In the genomic region with DNA sequence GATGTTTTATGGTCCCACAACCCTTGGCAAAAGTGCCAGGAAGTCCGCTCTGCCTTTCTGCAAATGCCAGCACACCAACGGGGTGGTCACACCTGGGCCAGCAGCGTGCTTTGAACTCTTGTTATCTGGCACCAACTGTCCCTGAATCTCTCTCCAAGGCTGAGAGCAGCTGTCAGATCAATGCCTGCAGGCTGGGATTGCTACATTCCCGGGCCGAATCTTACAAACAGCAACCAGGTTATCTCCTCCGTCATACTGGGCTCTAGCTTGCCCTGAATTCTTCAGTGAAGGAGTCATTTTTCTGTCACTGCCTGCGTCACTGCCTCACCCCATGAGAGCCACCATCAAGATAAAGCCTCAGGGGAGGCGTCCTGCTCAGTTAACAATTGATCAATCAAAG, we compare ENCODE assay signal across 34 cellular contexts.
DNase-seq lines count a peak whose midpoint lies in the region; ATAC-seq, FAIRE-seq and TF ChIP-seq lines count a peak whose summit lies in the region.
"Had no signal": no experiment of that assay in that cellular context is flagged by ENCODE, and none has a peak within 500 bp of the region (broad histone marks: within the 10 kb centered on the region; RNA-seq: fewer than 3 reads in every experiment).

No MANE protein-coding gene starts in this region.

- TF ChIP-seq POLR2A in prostate gland (IDR thresholded peaks at IDR 0.05) (no peak), esophagus squamous epithelium (IDR thresholded peaks at IDR 0.05) (no peak)

- ATAC-seq in left lobe of liver: peak; percentile 88
- no peak for ATAC-seq in HG02759 (IDR thresholded peaks at IDR 0.05; ENCODE audit: unreplicated experiment)
- ATAC-seq: CD8-positive, alpha-beta T cell; heart left ventricle had no signal

- FAIRE-seq in bronchial epithelial cell (lab: Jason Lieb, UNC): no peak
- FAIRE-seq: GM12891, H54, RCC 7860, urothelium cell line had no signal

- TF ChIP-seq CTCF in bronchial epithelial cell (IDR thresholded peaks at IDR 0.05; ENCODE audit: insufficient read depth, low read length, severe bottlenecking) (no peak), prostate gland (IDR thresholded peaks at IDR 0.05) (no peak), esophagus squamous epithelium (IDR thresholded peaks at IDR 0.05) (no peak)

- WGBS in prostate gland: 46% methylated on average over 8 of the region's 8 CpGs
- WGBS in esophagus squamous epithelium, 2 donors: 27 to 61% methylated on average over 6 to 7 of the region's 8 CpGs

- no peak overlapping the region for H3K4me3 ChIP-seq in HUES48 (ENCODE audit: low read depth, low read length)
- no peak overlapping the region for H3K4me3 ChIP-seq in bronchial epithelial cell (ENCODE audit: low read depth, low read length)
- H3K4me3 ChIP-seq in prostate gland: no peak overlapping the region
- H3K4me3 ChIP-seq in esophagus squamous epithelium: no peak overlapping the region
- H3K4me3 ChIP-seq: coronary artery, heart left ventricle, ovary, SJCRH30, smooth muscle cell, suprapubic skin had no signal

- no peaks in the 10 kb centered on the region for H3K27me3 ChIP-seq in HUES48 (ENCODE audit: control insufficient read depth, insufficient read depth, low read length)
- H3K27me3 ChIP-seq in bronchial epithelial cell (ENCODE audit: control insufficient read depth, insufficient read depth, low read length): no peaks in the 10 kb centered on the region
- no peaks in the 10 kb centered on the region for H3K27me3 ChIP-seq in prostate gland (replicated peaks; ENCODE audit: insufficient read depth)
- no peaks in the 10 kb centered on the region for H3K27me3 ChIP-seq in esophagus squamous epithelium
- H3K27me3 ChIP-seq: BE2C, heart left ventricle, ovary, SJCRH30, suprapubic skin had no signal

- DNase-seq in bronchial epithelial cell (ENCODE audit: low read depth): peak; percentile 53
- DNase-seq in left lobe of liver (ENCODE audit: low spot score): peak; percentile 94
- DNase-seq in prostate gland (ENCODE audit: low spot score): peak; percentile 44
- no peak for DNase-seq in DMS114 treated with DMSO at 0.1 percent for 48 hours (lab: John Stamatoyannopoulos, UW; ENCODE audit: unreplicated experiment)
- DNase-seq in esophagus squamous epithelium (lab: John Stamatoyannopoulos, UW): no peak
- DNase-seq: activated CD4-positive, alpha-beta T cell treated with anti-CD3 and anti-CD28 coated beads for 4 hours; activated effector memory CD4-positive, alpha-beta T cell treated with Interleukin-2 at 50 U/mL for 16 hours; BE2C; CD8-positive, alpha-beta T cell; DMS 273 treated with DMSO at 0.1 percent for 48 hours; effector memory CD4-positive, alpha-beta T cell; EL; heart left ventricle; Kasumi-1; kidney glomerular epithelial cell; NCI-H1417 treated with DMSO at 0.1 percent for 48 hours; NCI-H2081 treated with DMSO at 0.1 percent for 48 hours; NCI-H345; NCI-H748 treated with DMSO at 0.1 percent for 48 hours; ovary; SJCRH30; stimulated activated naive CD4-positive, alpha-beta T cell; SW 1271; T1000; WERI-Rb-1 had no signal

- H3K27ac ChIP-seq in HUES48 (ENCODE audit: low read depth, low read length): peak overlapping the region; percentile 11
- H3K27ac ChIP-seq in prostate gland: no peak overlapping the region
- no peak overlapping the region for H3K27ac ChIP-seq in esophagus squamous epithelium
- H3K27ac ChIP-seq: coronary artery, heart left ventricle, ovary, SJCRH30, suprapubic skin, WERI-Rb-1 had no signal

- no peaks in the 10 kb centered on the region for H3K36me3 ChIP-seq in HUES48 (ENCODE audit: control insufficient read depth, insufficient read depth, low read length)
- H3K36me3 ChIP-seq in bronchial epithelial cell (ENCODE audit: control insufficient read depth, insufficient read depth, low read length): no peaks in the 10 kb centered on the region
- H3K36me3 ChIP-seq in prostate gland: no peaks in the 10 kb centered on the region
- H3K36me3 ChIP-seq in esophagus squamous epithelium: no peaks in the 10 kb centered on the region
- H3K36me3 ChIP-seq: BE2C, heart left ventricle, ovary, SJCRH30, suprapubic skin, WERI-Rb-1 had no signal

- H3K4me1 ChIP-seq in HUES48 (ENCODE audit: control insufficient read depth, insufficient read depth, low read length): no peaks in the 10 kb centered on the region
- H3K4me1 ChIP-seq in prostate gland (replicated peaks): no peaks in the 10 kb centered on the region
- H3K4me1 ChIP-seq in esophagus squamous epithelium: no peaks in the 10 kb centered on the region
- H3K4me1 ChIP-seq: BE2C, heart left ventricle, SJCRH30, suprapubic skin had no signal

- intact Hi-C loops in prostate gland (cut with DNase I) (no loop called here), esophagus squamous epithelium (cut with DNase I) (no loop called here)

- H3K9ac ChIP-seq in HUES48 (ENCODE audit: low read depth, low read length): no peak overlapping the region

- H3K9me3 ChIP-seq in HUES48 (ENCODE audit: control insufficient read depth, insufficient read depth, low read length) (no peaks in the 10 kb centered on the region), prostate gland (no peaks in the 10 kb centered on the region), esophagus squamous epithelium (no peaks in the 10 kb centered on the region)
- H3K9me3 ChIP-seq: BE2C, ovary, SJCRH30, suprapubic skin had no signal

Comparison
In these comparisons a context has a peak if more than half of its experiments do, and no peak if none do; other contexts are left out.
1. DNase-seq: peak in bronchial epithelial cell (single experiment), left lobe of liver (single experiment) and prostate gland (single experiment); none in DMS114 treated with DMSO at 0.1 percent for 48 hours (single experiment) and esophagus squamous epithelium (single experiment).